Comparison of ENCODE assay signal across 18 cellular contexts in the genomic region with DNA sequence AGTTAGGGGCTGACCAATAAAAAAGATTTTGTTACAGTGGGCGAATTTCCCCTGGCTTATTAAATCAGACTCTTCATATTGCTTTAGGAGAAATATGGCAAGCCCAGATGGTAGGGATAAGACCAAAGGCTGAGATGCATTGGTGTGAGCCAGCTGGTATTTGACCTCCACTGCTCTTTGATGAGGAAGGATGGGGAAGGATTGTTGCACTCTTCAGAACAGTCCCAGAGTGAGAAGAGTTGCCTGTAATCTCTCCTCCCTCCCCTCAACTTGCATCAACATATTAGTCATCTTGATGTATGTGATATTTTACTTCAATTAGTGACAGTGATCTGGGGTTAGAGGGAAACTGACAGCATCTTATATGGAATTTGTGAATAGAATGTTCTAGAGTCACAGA.
"Had no signal": no experiment of that assay in that cellular context is flagged by ENCODE, and none has a peak within 500 bp of the region (broad histone marks: within the 10 kb centered on the region; RNA-seq: fewer than 3 reads in every experiment).

No MANE protein-coding gene starts in this region.

- H3K36me3 ChIP-seq: cardiac muscle cell, colonic mucosa, lower lobe of right lung, tibial nerve, vagina had no signal

- ATAC-seq: activated T-cell treated with anti-CD3 and anti-CD28 coated beads, Interleukin-2, amount 50 U/mL, for 4 hours; foreskin keratinocyte; left cardiac atrium; lower lobe of right lung had no signal

- H3K27ac ChIP-seq: cardiac muscle cell, colonic mucosa, foreskin keratinocyte, lower lobe of right lung, tibial nerve, vagina had no signal

- H3K4me3 ChIP-seq: cardiac muscle cell, colonic mucosa, lower lobe of right lung, tibial nerve, vagina had no signal

- H3K4me1 ChIP-seq: colonic mucosa, foreskin keratinocyte, lower lobe of right lung, tibial nerve, vagina had no signal

- DNase-seq: activated CD4-positive, alpha-beta T cell treated with anti-CD3 and anti-CD28 coated beads for 1 hour; activated CD4-positive, alpha-beta T cell treated with anti-CD3 and anti-CD28 coated beads, Interleukin-2, amount 50 U/mL, for 48 hours; activated effector memory CD4-positive, alpha-beta T cell treated with anti-CD3 and anti-CD28 coated beads, Interleukin-2, amount 50 U/mL, for 16 hours; activated T-cell treated with anti-CD3 and anti-CD28 coated beads, Interleukin-2, amount 50 U/mL, for 4 hours; anterior cingulate cortex; colonic mucosa; effector CD4-positive, alpha-beta T cell; foreskin keratinocyte; immature natural killer cell; left cardiac atrium; lower lobe of right lung; midbrain; retina; small intestine; T-helper 9 cell had no signal

- H3K27me3 ChIP-seq: cardiac muscle cell, colonic mucosa, foreskin keratinocyte, tibial nerve, vagina had no signal

- H3K9me3 ChIP-seq: colonic mucosa, lower lobe of right lung, tibial nerve, vagina had no signal
